In genomic region chr4:169239236-169239905, GRCh38 we compare ENCODE assay signal across 2 cellular contexts.
TF ChIP-seq lines count a peak whose summit lies in the region.

No MANE protein-coding gene starts in this region.

TF ChIP-seq in HCT116, 20 proteins besides CTCF, POLR2A, EP300 and RAD21:
- TF ChIP-seq ZBTB33 (IDR thresholded peaks at IDR 0.05; ENCODE audit: extremely low read depth, insufficient replicate concordance, low read length), result no peak
- no peak for TF ChIP-seq POLR2AphosphoS5 (IDR thresholded peaks at IDR 0.05; ENCODE audit: low read depth, low read length)
- no peak for TF ChIP-seq CBX3 (IDR thresholded peaks at IDR 0.05; ENCODE audit: low read depth)
- no peak for TF ChIP-seq ATF3 (IDR thresholded peaks at IDR 0.05)
- no peak for TF ChIP-seq JUND (IDR thresholded peaks at IDR 0.05)
- TF ChIP-seq EGR1 (IDR thresholded peaks at IDR 0.05; ENCODE audit: low read depth), result no peak
- TF ChIP-seq CEBPB (IDR thresholded peaks at IDR 0.05; ENCODE audit: low read depth), result no peak
- no peak for TF ChIP-seq ZNF274 (IDR thresholded peaks at IDR 0.05; ENCODE audit: low read depth, low read length)
- no peak for TF ChIP-seq MAX (IDR thresholded peaks at IDR 0.05)
- no peak for TF ChIP-seq EZH2 (IDR thresholded peaks at IDR 0.05)
- TF ChIP-seq YY1 (IDR thresholded peaks at IDR 0.05; ENCODE audit: extremely low read depth, insufficient replicate concordance, low read depth, low read length), result no peak
- TF ChIP-seq FOSL1 (IDR thresholded peaks at IDR 0.05; ENCODE audit: low read depth), result no peak
- TF ChIP-seq EZH2phosphoT487 (IDR thresholded peaks at IDR 0.05; ENCODE audit: borderline replicate concordance), result no peak
- TF ChIP-seq SIN3A (IDR thresholded peaks at IDR 0.05; ENCODE audit: low read depth), result no peak
- no peak for TF ChIP-seq ELF1 (IDR thresholded peaks at IDR 0.05; ENCODE audit: borderline replicate concordance, low read depth)
- no peak for TF ChIP-seq SP1 (IDR thresholded peaks at IDR 0.05; ENCODE audit: low read depth)
- no peak for TF ChIP-seq ZFX (IDR thresholded peaks at IDR 0.05)
- TF ChIP-seq REST (IDR thresholded peaks at IDR 0.05; ENCODE audit: low read depth), result no peak
- no peak for TF ChIP-seq TCF7L2 (IDR thresholded peaks at IDR 0.05; ENCODE audit: borderline replicate concordance, extremely low read depth, insufficient read depth, insufficient read length)

TF ChIP-seq in endothelial cell of umbilical vein, 7 proteins besides CTCF, POLR2A, EP300 and RAD21:
- TF ChIP-seq GATA2 (IDR thresholded peaks at IDR 0.05; ENCODE audit: insufficient read depth, insufficient read length, low read depth, low read length) (no peak), EZH2 (IDR thresholded peaks at IDR 0.05; ENCODE audit: borderline replicate concordance, low read depth, low read length, severe bottlenecking) (no peak), FOS (IDR thresholded peaks at IDR 0.05; ENCODE audit: borderline replicate concordance, insufficient read depth, low read length) (no peak), POLR2AphosphoS5 (IDR thresholded peaks at IDR 0.05; ENCODE audit: insufficient read depth, low read depth, low read length) (no peak), JUN (IDR thresholded peaks at IDR 0.05; ENCODE audit: borderline replicate concordance, insufficient read depth, insufficient read length, low read depth) (no peak), MYC (IDR thresholded peaks at IDR 0.05; ENCODE audit: low read depth, low read length) (no peak), MAX (IDR thresholded peaks at IDR 0.05; ENCODE audit: insufficient read depth, insufficient read length) (no peak)
TF ChIP-seq in endothelial cell of umbilical vein: peak in this region for 0.
